Comparison of ENCODE assay signal across 11 cellular contexts in genomic region chr19:4557186-4557970, GRCh38. TPM values are rescaled to one million over a fixed set of nuclear protein-coding genes. Genes with fewer than 3 reads are reported as not detected.
A peak's percentile ranks its signal among the peaks of the same experiment; 100 is the strongest.
DNase-seq lines count a peak whose midpoint lies in the region; ATAC-seq and TF ChIP-seq lines count a peak whose summit lies in the region.
"Had no signal": no experiment of that assay in that cellular context is flagged by ENCODE, and none has a peak within 500 bp of the region (broad histone marks: within the 10 kb centered on the region; RNA-seq: fewer than 3 reads in every experiment).

No MANE protein-coding gene starts in this region.

- peaks cover 8% of the 10 kb centered on the region; the same call in 1 of the 2 replicates for H3K4me1 ChIP-seq in ES-I3 (ENCODE audit: insufficient read depth, low read length)
- no peaks in the 10 kb centered on the region for H3K4me1 ChIP-seq in thyroid gland
- H3K4me1 ChIP-seq: prostate gland had no signal

- H3K36me3 ChIP-seq in ES-I3 (ENCODE audit: insufficient read depth, low read length) (peaks cover 5% of the 10 kb centered on the region), thyroid gland (no peaks in the 10 kb centered on the region)
- H3K36me3 ChIP-seq: prostate gland had no signal

- H3K4me1 Mint-ChIP-seq in activated T-cell treated with anti-CD3 and anti-CD28 coated beads, Interleukin-2, amount 50 U/mL, for 72 hours (ENCODE audit: low read depth) = no peaks in the 10 kb centered on the region

- H3K36me3 Mint-ChIP-seq in activated T-cell treated with anti-CD3 and anti-CD28 coated beads, Interleukin-2, amount 50 U/mL, for 72 hours (ENCODE audit: insufficient read depth in 2 of 2) = no peaks in the 10 kb centered on the region

- DNase-seq in HL-60 (ENCODE audit: low read depth in 1 of 2, low spot score in 1 of 2) (peak in 1 of 2 experiments; percentile 38), left lobe of liver (ENCODE audit: low spot score) (no peak), dedifferentiated amniotic fluid mesenchymal stem cell (ENCODE audit: extremely low spot score) (no peak), NOMO-1 (lab: John Stamatoyannopoulos, UW; ENCODE audit: unreplicated experiment in 2 of 2) (no peak), thyroid gland (no peak)
- peak; percentile 28 to 39 for DNase-seq in activated T-cell treated with anti-CD3 and anti-CD28 coated beads, Interleukin-2, amount 50 U/mL, for 72 hours
- DNase-seq: cerebellar nuclear complex, NCI-H524 treated with DMSO at 0.1 percent for 48 hours had no signal

- H3K9me3 Mint-ChIP-seq in activated T-cell treated with anti-CD3 and anti-CD28 coated beads, Interleukin-2, amount 50 U/mL, for 72 hours = peaks cover 3 to 4% of the 10 kb centered on the region in 2 donors

- peak overlapping the region; percentile 17; the same call in 1 of the 2 replicates for H3K9ac ChIP-seq in ES-I3 (ENCODE audit: low read depth, low read length)

- no peak overlapping the region for H3K4me3 Mint-ChIP-seq in activated T-cell treated with anti-CD3 and anti-CD28 coated beads, Interleukin-2, amount 50 U/mL, for 72 hours

- H3K27ac ChIP-seq in HL-60 (replicated peaks) = peak overlapping the region; percentile 42
- H3K27ac ChIP-seq in thyroid gland = no peak overlapping the region
- H3K27ac ChIP-seq: prostate gland had no signal

- 87 to 88% methylated on average over 27 to 31 of the region's 31 CpGs for WGBS in thyroid gland, 2 donors

- peak overlapping the region; percentile 46 for H3K4me3 ChIP-seq in HL-60 (replicated peaks; ENCODE audit: insufficient read depth, low read length)
- H3K4me3 ChIP-seq in thyroid gland (replicated peaks in 1 of 3) = peak overlapping the region in 1 of 3 donors; percentile 13

- no peak for ATAC-seq in activated T-cell treated with anti-CD3 and anti-CD28 coated beads, Interleukin-2, amount 50 U/mL, for 72 hours (replicated peaks in 1 of 2)
- peak; percentile 36 for ATAC-seq in left lobe of liver
- ATAC-seq in GM19328 (IDR thresholded peaks at IDR 0.05; ENCODE audit: unreplicated experiment) = no peak

- no peaks in the 10 kb centered on the region for H3K9me3 ChIP-seq in ES-I3 (ENCODE audit: control insufficient read depth, insufficient read depth, low read length)
- H3K9me3 ChIP-seq in thyroid gland = no peaks in the 10 kb centered on the region
- H3K9me3 ChIP-seq: prostate gland had no signal

- intact Hi-C loops in thyroid gland (cut with DNase I) = loop anchor here (5.0 kb wide), 1 partner anchor 80 kb away; the partner anchor contains the start of gene TNFAIP8L1

- TF ChIP-seq CTCF in HL-60 (IDR thresholded peaks at IDR 0.05; ENCODE audit: insufficient read depth, low read length) (peak; percentile 12), thyroid gland (IDR thresholded peaks at IDR 0.05) (no peak)

- no peaks in the 10 kb centered on the region for H3K27me3 ChIP-seq in HL-60 (ENCODE audit: insufficient read depth, poor library complexity, severe bottlenecking)
- H3K27me3 ChIP-seq in thyroid gland = no peaks in the 10 kb centered on the region

- no peak for TF ChIP-seq POLR2A in thyroid gland (IDR thresholded peaks at IDR 0.05)

- peaks cover 8% of the 10 kb centered on the region for H3K27me3 Mint-ChIP-seq in activated T-cell treated with anti-CD3 and anti-CD28 coated beads, Interleukin-2, amount 50 U/mL, for 72 hours (ENCODE audit: low read depth)

- no peak overlapping the region for H3K27ac Mint-ChIP-seq in activated T-cell treated with anti-CD3 and anti-CD28 coated beads, Interleukin-2, amount 50 U/mL, for 72 hours

RNA-seq across cellular contexts. Expression of gene SEMA6B, which starts 2.1 kb away (rescaled TPM):
- total RNA-seq in activated T-cell treated with anti-CD3 and anti-CD28 coated beads, Interleukin-2, amount 50 U/mL, for 72 hours = under 1 TPM; 0.05 to 0.19 TPM
- 1.8 TPM for total RNA-seq in left lobe of liver
- 1 to 10 TPM; 1.2 to 9.1 (median 4.2) TPM for total RNA-seq in thyroid gland

RNA-seq across cellular contexts. Expression of gene LRG1, which starts 17.5 kb away (rescaled TPM):
- total RNA-seq in activated T-cell treated with anti-CD3 and anti-CD28 coated beads, Interleukin-2, amount 50 U/mL, for 72 hours = 1 to 10 TPM in 1 of 2 donors, under 1 TPM in 1; 0.67 to 2.3 TPM
- total RNA-seq in left lobe of liver (328 TPM), thyroid gland (1 to 10 TPM in 2 of 4 donors, under 1 TPM in 1, not detected in 1; 0.56 to 2.7 (median 2.0) TPM)

RNA-seq across cellular contexts. Expression of gene PLIN5, which starts 22.4 kb away (rescaled TPM):
- under 1 TPM; 0.24 to 0.81 TPM for total RNA-seq in activated T-cell treated with anti-CD3 and anti-CD28 coated beads, Interleukin-2, amount 50 U/mL, for 72 hours
- total RNA-seq in left lobe of liver (136 TPM), thyroid gland (10 to 100 TPM in 1 of 4 donors, 1 to 10 TPM in 3; 4.1 to 12.1 (median 7.8) TPM)

RNA-seq across cellular contexts. Expression of gene PLIN4, which starts 39.1 kb away (rescaled TPM):
- total RNA-seq in activated T-cell treated with anti-CD3 and anti-CD28 coated beads, Interleukin-2, amount 50 U/mL, for 72 hours = under 1 TPM; 0.05 to 0.12 TPM
- total RNA-seq in left lobe of liver (36.8 TPM), thyroid gland (1 to 10 TPM; 1.3 to 6.6 (median 3.7) TPM)

Comparison
In these comparisons a context has a peak if more than half of its experiments do, and no peak if none do; other contexts are left out.
1. DNase-seq: peak in activated T-cell treated with anti-CD3 and anti-CD28 coated beads, Interleukin-2, amount 50 U/mL, for 72 hours (2 of 2); none in left lobe of liver (single experiment), dedifferentiated amniotic fluid mesenchymal stem cell (single experiment), NOMO-1 (0 of 2) and thyroid gland (0 of 2).
2. RNA of gene LRG1, which starts 17.5 kb away (total RNA-seq): 328 TPM in left lobe of liver (single experiment); 0.67 to 2.3 TPM in activated T-cell treated with anti-CD3 and anti-CD28 coated beads, Interleukin-2, amount 50 U/mL, for 72 hours and 0.56 to 2.7 TPM in thyroid gland; every median in the first group is over 10 times any median in the second.
3. RNA of gene PLIN5, which starts 22.4 kb away (total RNA-seq): 136 TPM in left lobe of liver (single experiment); 4.1 to 12.1 TPM in thyroid gland and 0.24 to 0.81 TPM in activated T-cell treated with anti-CD3 and anti-CD28 coated beads, Interleukin-2, amount 50 U/mL, for 72 hours; every median in the first group is over 10 times any median in the second.